1 cellular context compared by ENCODE assay signal in the genomic region with DNA sequence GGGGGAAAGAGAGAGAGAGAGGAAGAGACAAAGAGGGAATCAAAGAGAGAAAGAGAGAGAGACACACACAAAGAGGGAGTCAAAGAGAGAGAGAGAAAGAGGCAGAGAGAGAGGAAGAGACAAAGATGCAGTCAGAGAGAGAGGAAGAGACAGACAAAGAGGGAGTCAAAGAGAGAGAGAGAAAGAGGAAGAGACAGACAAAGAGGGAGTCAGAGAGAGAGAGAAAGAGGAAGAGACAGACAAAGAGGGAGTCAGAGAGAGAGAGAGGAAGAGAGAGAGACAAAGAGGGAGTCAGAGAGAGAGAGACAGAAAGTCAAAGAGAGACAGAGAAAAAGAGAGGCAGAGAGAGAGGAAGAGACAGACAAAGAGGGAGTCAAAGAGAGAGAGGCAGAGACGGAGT.
TF ChIP-seq lines count a peak whose summit lies in the region.

No MANE protein-coding gene starts in this region.

TF ChIP-seq in GM12878, 131 proteins besides CTCF, POLR2A, EP300 and RAD21:
- no peak for TF ChIP-seq BRCA1 (IDR thresholded peaks at IDR 0.05; ENCODE audit: low read depth, low read length)
- TF ChIP-seq, protein P1, sequence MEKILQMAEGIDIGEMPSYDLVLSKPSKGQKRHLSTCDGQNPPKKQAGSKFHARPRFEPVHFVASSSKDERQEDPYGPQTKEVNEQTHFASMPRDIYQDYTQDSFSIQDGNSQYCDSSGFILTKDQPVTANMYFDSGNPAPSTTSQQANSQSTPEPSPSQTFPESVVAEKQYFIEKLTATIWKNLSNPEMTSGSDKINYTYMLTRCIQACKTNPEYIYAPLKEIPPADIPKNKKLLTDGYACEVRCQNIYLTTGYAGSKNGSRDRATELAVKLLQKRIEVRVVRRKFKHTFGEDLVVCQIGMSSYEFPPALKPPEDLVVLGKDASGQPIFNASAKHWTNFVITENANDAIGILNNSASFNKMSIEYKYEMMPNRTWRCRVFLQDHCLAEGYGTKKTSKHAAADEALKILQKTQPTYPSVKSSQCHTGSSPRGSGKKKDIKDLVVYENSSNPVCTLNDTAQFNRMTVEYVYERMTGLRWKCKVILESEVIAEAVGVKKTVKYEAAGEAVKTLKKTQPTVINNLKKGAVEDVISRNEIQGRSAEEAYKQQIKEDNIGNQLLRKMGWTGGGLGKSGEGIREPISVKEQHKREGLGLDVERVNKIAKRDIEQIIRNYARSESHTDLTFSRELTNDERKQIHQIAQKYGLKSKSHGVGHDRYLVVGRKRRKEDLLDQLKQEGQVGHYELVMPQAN (conservative IDR thresholded peaks at IDR 0.05) = no peak
- no peak for TF ChIP-seq NFYA (IDR thresholded peaks at IDR 0.05; ENCODE audit: borderline replicate concordance, low read depth, low read length)
- TF ChIP-seq ZZZ3 (IDR thresholded peaks at IDR 0.05; ENCODE audit: control insufficient read depth, insufficient read length, low read depth) = no peak
- TF ChIP-seq, protein P2, sequence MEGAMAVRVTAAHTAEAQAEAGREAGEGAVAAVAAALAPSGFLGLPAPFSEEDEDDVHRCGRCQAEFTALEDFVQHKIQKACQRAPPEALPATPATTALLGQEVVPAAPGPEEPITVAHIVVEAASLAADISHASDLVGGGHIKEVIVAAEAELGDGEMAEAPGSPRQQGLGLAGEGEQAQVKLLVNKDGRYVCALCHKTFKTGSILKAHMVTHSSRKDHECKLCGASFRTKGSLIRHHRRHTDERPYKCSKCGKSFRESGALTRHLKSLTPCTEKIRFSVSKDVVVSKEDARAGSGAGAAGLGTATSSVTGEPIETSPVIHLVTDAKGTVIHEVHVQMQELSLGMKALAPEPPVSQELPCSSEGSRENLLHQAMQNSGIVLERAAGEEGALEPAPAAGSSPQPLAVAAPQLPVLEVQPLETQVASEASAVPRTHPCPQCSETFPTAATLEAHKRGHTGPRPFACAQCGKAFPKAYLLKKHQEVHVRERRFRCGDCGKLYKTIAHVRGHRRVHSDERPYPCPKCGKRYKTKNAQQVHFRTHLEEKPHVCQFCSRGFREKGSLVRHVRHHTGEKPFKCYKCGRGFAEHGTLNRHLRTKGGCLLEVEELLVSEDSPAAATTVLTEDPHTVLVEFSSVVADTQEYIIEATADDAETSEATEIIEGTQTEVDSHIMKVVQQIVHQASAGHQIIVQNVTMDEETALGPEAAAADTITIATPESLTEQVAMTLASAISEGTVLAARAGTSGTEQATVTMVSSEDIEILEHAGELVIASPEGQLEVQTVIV (IDR thresholded peaks at IDR 0.05; ENCODE audit: borderline replicate concordance, partially characterized antibody) = no peak
- TF ChIP-seq MTA2 (IDR thresholded peaks at IDR 0.05; ENCODE audit: low read depth) = peak; percentile 41
- TF ChIP-seq FOS (IDR thresholded peaks at IDR 0.05; ENCODE audit: borderline replicate concordance, extremely low read depth, insufficient read length) = no peak
- peak; percentile 74; the same call in 1 of the 2 replicates for TF ChIP-seq HDGF (IDR thresholded peaks at IDR 0.05)
- TF ChIP-seq, protein P3, sequence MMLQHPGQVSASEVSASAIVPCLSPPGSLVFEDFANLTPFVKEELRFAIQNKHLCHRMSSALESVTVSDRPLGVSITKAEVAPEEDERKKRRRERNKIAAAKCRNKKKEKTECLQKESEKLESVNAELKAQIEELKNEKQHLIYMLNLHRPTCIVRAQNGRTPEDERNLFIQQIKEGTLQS (IDR thresholded peaks at IDR 0.05; ENCODE audit: borderline replicate concordance, extremely low read depth, low read depth, low read length) = no peak
- TF ChIP-seq ZNF384 (IDR thresholded peaks at IDR 0.05; ENCODE audit: borderline replicate concordance, low read depth, low read length) = no peak
- TF ChIP-seq IKZF2 (IDR thresholded peaks at IDR 0.05) = peak; percentile 26 to 49; a peak in 2 of 4 replicates
- TF ChIP-seq ETV6 (conservative IDR thresholded peaks at IDR 0.05 in 1 of 2, IDR thresholded peaks at IDR 0.05 in 1 of 2; ENCODE audit: borderline replicate concordance in 1 of 2, low read depth in 1 of 2) = peak in 1 of 2 experiments; percentile 88; a peak in 2 of 4 replicates
- TF ChIP-seq DPF2 (IDR thresholded peaks at IDR 0.05) = no peak
- TF ChIP-seq NR2F1 (conservative IDR thresholded peaks at IDR 0.05) = no peak
- no peak for TF ChIP-seq MXI1 (IDR thresholded peaks at IDR 0.05; ENCODE audit: low read depth, low read length)
- TF ChIP-seq, protein P4, sequence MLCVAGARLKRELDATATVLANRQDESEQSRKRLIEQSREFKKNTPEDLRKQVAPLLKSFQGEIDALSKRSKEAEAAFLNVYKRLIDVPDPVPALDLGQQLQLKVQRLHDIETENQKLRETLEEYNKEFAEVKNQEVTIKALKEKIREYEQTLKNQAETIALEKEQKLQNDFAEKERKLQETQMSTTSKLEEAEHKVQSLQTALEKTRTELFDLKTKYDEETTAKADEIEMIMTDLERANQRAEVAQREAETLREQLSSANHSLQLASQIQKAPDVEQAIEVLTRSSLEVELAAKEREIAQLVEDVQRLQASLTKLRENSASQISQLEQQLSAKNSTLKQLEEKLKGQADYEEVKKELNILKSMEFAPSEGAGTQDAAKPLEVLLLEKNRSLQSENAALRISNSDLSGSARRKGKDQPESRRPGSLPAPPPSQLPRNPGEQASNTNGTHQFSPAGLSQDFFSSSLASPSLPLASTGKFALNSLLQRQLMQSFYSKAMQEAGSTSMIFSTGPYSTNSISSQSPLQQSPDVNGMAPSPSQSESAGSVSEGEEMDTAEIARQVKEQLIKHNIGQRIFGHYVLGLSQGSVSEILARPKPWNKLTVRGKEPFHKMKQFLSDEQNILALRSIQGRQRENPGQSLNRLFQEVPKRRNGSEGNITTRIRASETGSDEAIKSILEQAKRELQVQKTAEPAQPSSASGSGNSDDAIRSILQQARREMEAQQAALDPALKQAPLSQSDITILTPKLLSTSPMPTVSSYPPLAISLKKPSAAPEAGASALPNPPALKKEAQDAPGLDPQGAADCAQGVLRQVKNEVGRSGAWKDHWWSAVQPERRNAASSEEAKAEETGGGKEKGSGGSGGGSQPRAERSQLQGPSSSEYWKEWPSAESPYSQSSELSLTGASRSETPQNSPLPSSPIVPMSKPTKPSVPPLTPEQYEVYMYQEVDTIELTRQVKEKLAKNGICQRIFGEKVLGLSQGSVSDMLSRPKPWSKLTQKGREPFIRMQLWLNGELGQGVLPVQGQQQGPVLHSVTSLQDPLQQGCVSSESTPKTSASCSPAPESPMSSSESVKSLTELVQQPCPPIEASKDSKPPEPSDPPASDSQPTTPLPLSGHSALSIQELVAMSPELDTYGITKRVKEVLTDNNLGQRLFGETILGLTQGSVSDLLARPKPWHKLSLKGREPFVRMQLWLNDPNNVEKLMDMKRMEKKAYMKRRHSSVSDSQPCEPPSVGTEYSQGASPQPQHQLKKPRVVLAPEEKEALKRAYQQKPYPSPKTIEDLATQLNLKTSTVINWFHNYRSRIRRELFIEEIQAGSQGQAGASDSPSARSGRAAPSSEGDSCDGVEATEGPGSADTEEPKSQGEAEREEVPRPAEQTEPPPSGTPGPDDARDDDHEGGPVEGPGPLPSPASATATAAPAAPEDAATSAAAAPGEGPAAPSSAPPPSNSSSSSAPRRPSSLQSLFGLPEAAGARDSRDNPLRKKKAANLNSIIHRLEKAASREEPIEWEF (IDR thresholded peaks at IDR 0.05; ENCODE audit: insufficient replicate concordance, low read depth, low read length) = no peak
- TF ChIP-seq SMC3 (IDR thresholded peaks at IDR 0.05; ENCODE audit: borderline replicate concordance, low read length) = no peak
- TF ChIP-seq, protein P5, sequence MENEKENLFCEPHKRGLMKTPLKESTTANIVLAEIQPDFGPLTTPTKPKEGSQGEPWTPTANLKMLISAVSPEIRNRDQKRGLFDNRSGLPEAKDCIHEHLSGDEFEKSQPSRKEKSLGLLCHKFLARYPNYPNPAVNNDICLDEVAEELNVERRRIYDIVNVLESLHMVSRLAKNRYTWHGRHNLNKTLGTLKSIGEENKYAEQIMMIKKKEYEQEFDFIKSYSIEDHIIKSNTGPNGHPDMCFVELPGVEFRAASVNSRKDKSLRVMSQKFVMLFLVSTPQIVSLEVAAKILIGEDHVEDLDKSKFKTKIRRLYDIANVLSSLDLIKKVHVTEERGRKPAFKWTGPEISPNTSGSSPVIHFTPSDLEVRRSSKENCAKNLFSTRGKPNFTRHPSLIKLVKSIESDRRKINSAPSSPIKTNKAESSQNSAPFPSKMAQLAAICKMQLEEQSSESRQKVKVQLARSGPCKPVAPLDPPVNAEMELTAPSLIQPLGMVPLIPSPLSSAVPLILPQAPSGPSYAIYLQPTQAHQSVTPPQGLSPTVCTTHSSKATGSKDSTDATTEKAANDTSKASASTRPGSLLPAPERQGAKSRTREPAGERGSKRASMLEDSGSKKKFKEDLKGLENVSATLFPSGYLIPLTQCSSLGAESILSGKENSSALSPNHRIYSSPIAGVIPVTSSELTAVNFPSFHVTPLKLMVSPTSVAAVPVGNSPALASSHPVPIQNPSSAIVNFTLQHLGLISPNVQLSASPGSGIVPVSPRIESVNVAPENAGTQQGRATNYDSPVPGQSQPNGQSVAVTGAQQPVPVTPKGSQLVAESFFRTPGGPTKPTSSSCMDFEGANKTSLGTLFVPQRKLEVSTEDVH (IDR thresholded peaks at IDR 0.05; ENCODE audit: low read depth, partially characterized antibody) = no peak
- no peak for TF ChIP-seq ZNF274 (IDR thresholded peaks at IDR 0.05; ENCODE audit: insufficient read depth, insufficient read length)
- no peak for TF ChIP-seq HDAC6 (IDR thresholded peaks at IDR 0.05; ENCODE audit: unreplicated experiment)
- TF ChIP-seq NBN (IDR thresholded peaks at IDR 0.05) = peak; percentile 45; the same call in 1 of the 2 replicates
- TF ChIP-seq ATF7 (IDR thresholded peaks at IDR 0.05; ENCODE audit: low read depth) = peak; percentile 39; the same call in 1 of the 2 replicates
